ENCODE assay signal across 8 cellular contexts in the genomic region with DNA sequence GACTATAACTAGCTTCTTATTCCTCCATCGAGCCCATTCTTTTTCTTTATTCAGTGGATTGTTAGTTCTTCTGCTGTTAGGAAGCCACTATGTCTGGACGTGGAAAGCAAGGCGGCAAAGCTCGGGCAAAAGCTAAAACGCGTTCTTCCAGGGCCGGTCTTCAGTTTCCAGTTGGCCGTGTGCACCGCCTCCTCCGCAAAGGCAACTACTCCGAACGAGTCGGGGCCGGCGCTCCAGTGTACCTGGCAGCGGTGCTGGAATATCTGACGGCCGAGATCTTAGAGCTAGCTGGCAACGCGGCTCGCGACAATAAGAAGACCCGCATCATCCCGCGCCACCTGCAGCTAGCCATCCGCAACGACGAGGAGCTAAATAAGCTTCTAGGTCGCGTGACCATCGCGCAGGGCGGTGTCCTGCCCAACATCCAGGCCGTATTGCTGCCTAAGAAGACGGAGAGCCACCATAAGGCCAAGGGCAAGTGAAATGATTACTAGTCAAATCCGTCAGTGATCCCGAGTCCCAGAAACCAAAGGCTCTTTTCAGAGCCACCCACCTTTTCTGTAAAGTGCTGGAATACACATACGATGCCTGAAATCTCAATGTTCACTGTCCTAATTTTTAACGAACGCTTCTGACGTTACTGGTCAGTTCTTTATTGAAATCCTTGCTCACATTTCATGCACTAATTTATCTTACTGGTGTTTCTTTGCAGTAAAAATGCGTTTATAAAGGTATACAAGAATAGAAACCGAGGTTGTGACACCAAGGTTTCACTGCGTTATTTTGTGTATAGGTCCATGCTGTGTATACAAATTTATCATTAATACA.
A peak's percentile ranks its signal among the peaks of the same experiment; 100 is the strongest.
DNase-seq lines count a peak whose midpoint lies in the region; ATAC-seq and TF ChIP-seq lines count a peak whose summit lies in the region.

No MANE protein-coding gene starts in this region.

- H3K9me3 ChIP-seq in HEK293 (ENCODE audit: control insufficient read depth, insufficient read depth, low read depth, low read length), result no peaks in the 10 kb centered on the region

- H3K4me3 Mint-ChIP-seq in stimulated activated naive CD8-positive, alpha-beta T cell treated with anti-CD3 and anti-CD28 coated beads, Interleukin-15, amount 100 ng/mL, for 72 hours, result no peak overlapping the region

- peak overlapping the region; percentile 70 for H3K4me3 ChIP-seq in HEK293 (ENCODE audit: low read depth, low read length)

- H3K27me3 Mint-ChIP-seq in stimulated activated naive CD8-positive, alpha-beta T cell treated with anti-CD3 and anti-CD28 coated beads, Interleukin-15, amount 100 ng/mL, for 72 hours, result no peaks in the 10 kb centered on the region

- H3K4me1 ChIP-seq in HEK293 (ENCODE audit: control insufficient read depth, insufficient read depth, low read length), result no peaks in the 10 kb centered on the region

- peak; percentile 95 for DNase-seq in G401 (ENCODE audit: low spot score)
- peak; percentile 85 for DNase-seq in NCI-H345 (lab: John Stamatoyannopoulos, UW)
- peak; percentile 77 to 82 for DNase-seq in activated CD4-positive, alpha-beta T cell treated with anti-CD3 and anti-CD28 coated beads, Interleukin-2, amount 50 U/mL, for 48 hours
- DNase-seq in effector CD8-positive, alpha-beta T cell (lab: John Stamatoyannopoulos, UW), result peak; percentile 57
- peak; percentile 86 for DNase-seq in mucosa of gallbladder (ENCODE audit: low spot score)
- peak; percentile 85 to 91 for DNase-seq in stimulated activated naive CD8-positive, alpha-beta T cell treated with anti-CD3 and anti-CD28 coated beads, Interleukin-15, amount 100 ng/mL, for 72 hours

- ATAC-seq in stimulated activated naive CD8-positive, alpha-beta T cell treated with anti-CD3 and anti-CD28 coated beads, Interleukin-15, amount 100 ng/mL, for 72 hours, result peak; percentile 66
- ATAC-seq in GM18909 (IDR thresholded peaks at IDR 0.05; ENCODE audit: poor library complexity, unreplicated experiment), result no peak

- in situ Hi-C loops in G401 (cut with HindIII; ENCODE audit: low sequenced_read_pairs), result no loop called here

- peak; percentile 55; the same call in 1 of the 2 replicates for TF ChIP-seq CTCF in HEK293 (tag by site-specific recombination; IDR thresholded peaks at IDR 0.05)

- H3K36me3 ChIP-seq in HEK293 (ENCODE audit: control insufficient read depth in 2 of 2, insufficient read depth in 1 of 2, low read length in 2 of 2), result no peaks in the 10 kb centered on the region

- H3K27ac Mint-ChIP-seq in stimulated activated naive CD8-positive, alpha-beta T cell treated with anti-CD3 and anti-CD28 coated beads, Interleukin-15, amount 100 ng/mL, for 72 hours, result no peak overlapping the region

- CTCF ChIA-PET in HEK293 (lab: Yijun Ruan, JAX), result interaction anchor here (0.6 to 2.4 kb wide), 15 partner anchors 9 to 93 kb away, joined by 3 to 11 read pairs (median 3); a partner anchor contains a TSS

- peak overlapping the region; percentile 48 for H3K27ac ChIP-seq in HEK293 (ENCODE audit: extremely low read depth, low read depth, low read length)

- H3K9me3 Mint-ChIP-seq in stimulated activated naive CD8-positive, alpha-beta T cell treated with anti-CD3 and anti-CD28 coated beads, Interleukin-15, amount 100 ng/mL, for 72 hours, result no peaks in the 10 kb centered on the region

- peaks cover 18% of the 10 kb centered on the region for H3K4me1 Mint-ChIP-seq in stimulated activated naive CD8-positive, alpha-beta T cell treated with anti-CD3 and anti-CD28 coated beads, Interleukin-15, amount 100 ng/mL, for 72 hours

- POLR2A ChIA-PET in HEK293 (lab: Yijun Ruan, JAX), result interaction anchor here (0.7 to 4.6 kb wide), 41 partner anchors 8 to 1676 kb away, joined by 3 to 109 read pairs (median 7); partner anchors contain the start of gene HMGN4

TF ChIP-seq in HEK293, 187 proteins besides CTCF, POLR2A, EP300 and RAD21 (continues in another document):
- TF ChIP-seq ZNF335 (tag by site-specific recombination; conservative IDR thresholded peaks at IDR 0.05), result peak; percentile 63
- TF ChIP-seq SP2 (tag by site-specific recombination; IDR thresholded peaks at IDR 0.05), result 0 out of 2 replicates have a peak, but pooled peaks have one; percentile 20
- no peak for TF ChIP-seq ZNF555 (tag by site-specific recombination; conservative IDR thresholded peaks at IDR 0.05)
- no peak for TF ChIP-seq ZNF214 (tag by site-specific recombination; IDR thresholded peaks at IDR 0.05; ENCODE audit: borderline replicate concordance)
- no peak for TF ChIP-seq ZBTB8A (tag by site-specific recombination; IDR thresholded peaks at IDR 0.05)
- TF ChIP-seq, protein P1, sequence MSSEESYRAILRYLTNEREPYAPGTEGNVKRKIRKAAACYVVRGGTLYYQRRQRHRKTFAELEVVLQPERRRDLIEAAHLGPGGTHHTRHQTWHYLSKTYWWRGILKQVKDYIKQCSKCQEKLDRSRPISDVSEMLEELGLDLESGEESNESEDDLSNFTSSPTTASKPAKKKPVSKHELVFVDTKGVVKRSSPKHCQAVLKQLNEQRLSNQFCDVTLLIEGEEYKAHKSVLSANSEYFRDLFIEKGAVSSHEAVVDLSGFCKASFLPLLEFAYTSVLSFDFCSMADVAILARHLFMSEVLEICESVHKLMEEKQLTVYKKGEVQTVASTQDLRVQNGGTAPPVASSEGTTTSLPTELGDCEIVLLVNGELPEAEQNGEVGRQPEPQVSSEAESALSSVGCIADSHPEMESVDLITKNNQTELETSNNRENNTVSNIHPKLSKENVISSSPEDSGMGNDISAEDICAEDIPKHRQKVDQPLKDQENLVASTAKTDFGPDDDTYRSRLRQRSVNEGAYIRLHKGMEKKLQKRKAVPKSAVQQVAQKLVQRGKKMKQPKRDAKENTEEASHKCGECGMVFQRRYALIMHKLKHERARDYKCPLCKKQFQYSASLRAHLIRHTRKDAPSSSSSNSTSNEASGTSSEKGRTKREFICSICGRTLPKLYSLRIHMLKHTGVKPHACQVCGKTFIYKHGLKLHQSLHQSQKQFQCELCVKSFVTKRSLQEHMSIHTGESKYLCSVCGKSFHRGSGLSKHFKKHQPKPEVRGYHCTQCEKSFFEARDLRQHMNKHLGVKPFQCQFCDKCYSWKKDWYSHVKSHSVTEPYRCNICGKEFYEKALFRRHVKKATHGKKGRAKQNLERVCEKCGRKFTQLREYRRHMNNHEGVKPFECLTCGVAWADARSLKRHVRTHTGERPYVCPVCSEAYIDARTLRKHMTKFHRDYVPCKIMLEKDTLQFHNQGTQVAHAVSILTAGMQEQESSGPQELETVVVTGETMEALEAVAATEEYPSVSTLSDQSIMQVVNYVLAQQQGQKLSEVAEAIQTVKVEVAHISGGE (tag by site-specific recombination; conservative IDR thresholded peaks at IDR 0.05; ENCODE audit: low read depth), result no peak
- TF ChIP-seq ZNF785 (tag by site-specific recombination; IDR thresholded peaks at IDR 0.05), result no peak
- TF ChIP-seq SCRT2 (tag by site-specific recombination; IDR thresholded peaks at IDR 0.05), result no peak
- 0 out of 2 replicates have a peak, but pooled peaks have one; percentile 33 for TF ChIP-seq KLF1 (tag by site-specific recombination; IDR thresholded peaks at IDR 0.05)
- TF ChIP-seq GFI1B (tag by site-specific recombination; IDR thresholded peaks at IDR 0.05), result no peak
- TF ChIP-seq ZNF664 (tag by site-specific recombination; IDR thresholded peaks at IDR 0.05), result no peak
- peak; percentile 51; the same call in 1 of the 2 replicates for TF ChIP-seq ZEB2 (tag by site-specific recombination; IDR thresholded peaks at IDR 0.05)
- 0 out of 2 replicates have a peak, but pooled peaks have one; percentile 24 for TF ChIP-seq SP3 (tag by site-specific recombination; IDR thresholded peaks at IDR 0.05)
- TF ChIP-seq ZNF2 (tag by site-specific recombination; IDR thresholded peaks at IDR 0.05), result no peak
- TF ChIP-seq TCF7L2 (IDR thresholded peaks at IDR 0.05; ENCODE audit: borderline replicate concordance, low read depth, low read length), result no peak
- no peak for TF ChIP-seq ZSCAN23 (tag by site-specific recombination; IDR thresholded peaks at IDR 0.05)
- TF ChIP-seq KLF10 (tag by site-specific recombination; IDR thresholded peaks at IDR 0.05), result no peak
- TF ChIP-seq ZNF776 (tag by site-specific recombination; IDR thresholded peaks at IDR 0.05; ENCODE audit: borderline replicate concordance), result no peak
- 0 out of 2 replicates have a peak, but pooled peaks have one; percentile 64 for TF ChIP-seq ZNF660 (tag by site-specific recombination; IDR thresholded peaks at IDR 0.05)
- no peak for TF ChIP-seq ZNF580 (tag by site-specific recombination; IDR thresholded peaks at IDR 0.05)
- no peak for TF ChIP-seq BCL11B (tag by site-specific recombination; IDR thresholded peaks at IDR 0.05; ENCODE audit: low read depth)
- no peak for TF ChIP-seq ZNF211 (tag by site-specific recombination; IDR thresholded peaks at IDR 0.05; ENCODE audit: low read depth)
- TF ChIP-seq ZNF544 (tag by site-specific recombination; IDR thresholded peaks at IDR 0.05), result no peak
- TF ChIP-seq ZNF600 (tag by site-specific recombination; IDR thresholded peaks at IDR 0.05), result peak; percentile 79
- no peak for TF ChIP-seq ZNF26 (tag by site-specific recombination; IDR thresholded peaks at IDR 0.05)
